ENCODE assay signal across 9 cellular contexts in the genomic region with DNA sequence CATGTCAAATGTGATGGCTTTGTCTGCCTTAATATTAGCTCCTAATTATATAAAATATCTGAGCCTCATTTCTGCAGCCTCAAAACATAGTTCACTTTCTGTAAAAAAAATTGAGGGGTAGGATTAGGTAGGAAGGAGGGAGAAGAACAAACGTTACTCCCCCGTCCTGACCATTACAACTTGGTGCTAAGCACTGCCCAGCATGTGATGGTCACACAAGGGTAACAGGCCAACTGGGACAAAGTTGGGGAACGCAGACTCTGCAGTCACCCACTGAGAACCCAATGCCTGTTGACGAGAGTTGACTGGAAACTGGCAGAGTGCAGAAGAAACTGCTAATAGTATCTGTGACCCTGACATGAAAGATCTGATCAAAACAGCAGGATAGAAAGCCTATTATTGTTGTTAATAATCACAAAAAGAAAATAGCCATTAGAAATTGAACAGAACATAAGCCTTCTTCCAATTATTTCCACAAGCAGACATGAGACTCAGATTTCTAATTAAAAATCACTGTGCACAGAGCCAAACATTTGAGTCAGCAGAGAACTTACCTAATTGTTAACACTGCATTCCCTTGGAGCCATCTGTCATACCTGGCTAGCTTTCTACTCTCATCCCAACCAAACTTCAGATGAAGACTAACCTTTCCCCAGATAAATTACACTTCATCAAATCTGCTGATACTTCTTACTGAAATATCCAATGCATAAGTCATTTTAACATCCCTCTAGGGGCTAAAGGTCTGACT. TPM values are rescaled to one million over a fixed set of nuclear protein-coding genes. Genes with fewer than 3 reads are reported as not detected.
A peak's percentile ranks its signal among the peaks of the same experiment; 100 is the strongest.
DNase-seq lines count a peak whose midpoint lies in the region; ATAC-seq and TF ChIP-seq lines count a peak whose summit lies in the region.
"Had no signal": no experiment of that assay in that cellular context is flagged by ENCODE, and none has a peak within 500 bp of the region (broad histone marks: within the 10 kb centered on the region; RNA-seq: fewer than 3 reads in every experiment).

No MANE protein-coding gene starts in this region.

- no peaks in the 10 kb centered on the region for H3K27me3 Mint-ChIP-seq in endodermal cell (ENCODE audit: insufficient read depth)

- intact Hi-C loops in prostate gland (cut with DNase I) = loop anchor here (2.0 kb wide), 1 partner anchor 21 kb away; no protein-coding TSS in a partner anchor

- no peaks in the 10 kb centered on the region for H3K36me3 Mint-ChIP-seq in endodermal cell (ENCODE audit: low read depth)

- no peak for TF ChIP-seq POLR2A in prostate gland (IDR thresholded peaks at IDR 0.05)

- H3K9ac ChIP-seq in endodermal cell (ENCODE audit: extremely low read depth, low read length, poor library complexity, severe bottlenecking) = no peak overlapping the region

- in situ Hi-C loops in G401 (cut with HindIII; ENCODE audit: low sequenced_read_pairs) = no loop called here

- peaks cover 31% of the 10 kb centered on the region for H3K4me1 Mint-ChIP-seq in endodermal cell

- H3K27ac ChIP-seq in endodermal cell (ENCODE audit: low read depth, low read length) = no peak overlapping the region
- H3K27ac ChIP-seq in prostate gland = peak overlapping the region; percentile 59 to 78

- H3K4me3 ChIP-seq in endodermal cell (ENCODE audit: low read length) (no peak overlapping the region), prostate gland (no peak overlapping the region)

- H3K36me3 ChIP-seq in endodermal cell (ENCODE audit: control insufficient read depth, insufficient read depth, low read length) (no peaks in the 10 kb centered on the region), prostate gland (no peaks in the 10 kb centered on the region)

- ATAC-seq in HG03135 (IDR thresholded peaks at IDR 0.05; ENCODE audit: unreplicated experiment) (peak; percentile 22), HG03469 (IDR thresholded peaks at IDR 0.05; ENCODE audit: unreplicated experiment) (no peak)

- TF ChIP-seq CTCF in endodermal cell (conservative IDR thresholded peaks at IDR 0.05) = no peak
- TF ChIP-seq CTCF in prostate gland (IDR thresholded peaks at IDR 0.05) = no peak

- H3K9me3 ChIP-seq in endodermal cell (ENCODE audit: control insufficient read depth, low read length) (no peaks in the 10 kb centered on the region), prostate gland (no peaks in the 10 kb centered on the region)

- H3K27me3 ChIP-seq in endodermal cell (ENCODE audit: control insufficient read depth, insufficient read depth, low read length, poor library complexity, severe bottlenecking) (no peaks in the 10 kb centered on the region), prostate gland (replicated peaks; ENCODE audit: insufficient read depth) (no peaks in the 10 kb centered on the region)

- DNase-seq in G401 (ENCODE audit: low spot score) = peak; percentile 79
- peak; percentile 64 for DNase-seq in endodermal cell
- DNase-seq in prostate gland (ENCODE audit: low spot score) = no peak
- no peak for DNase-seq in GF-D8 (lab: John Stamatoyannopoulos, UW)
- no peak for DNase-seq in NCI-H2227 treated with DMSO at 0.1 percent for 48 hours (lab: John Stamatoyannopoulos, UW)
- no peak for DNase-seq in NOMO-1 treated with DMSO at 0.1 percent for 48 hours (lab: John Stamatoyannopoulos, UW; ENCODE audit: unreplicated experiment)
- DNase-seq: activated T-cell treated with anti-CD3 and anti-CD28 coated beads, Interleukin-2, amount 50 U/mL, for 72 hours had no signal

- H3K4me1 ChIP-seq in endodermal cell (ENCODE audit: control insufficient read depth, insufficient read depth, low read length) = peaks cover 9% of the 10 kb centered on the region
- peaks cover 11% of the 10 kb centered on the region for H3K4me1 ChIP-seq in prostate gland (replicated peaks)

- 68 to 74% methylated on average over 4 of the region's 4 CpGs for WGBS in endodermal cell (ENCODE audit: insufficient coverage in 1 of 2, insufficient read length in 1 of 2), 2 experiments
- 69% methylated on average over 4 of the region's 4 CpGs for WGBS in prostate gland

- no peak overlapping the region for H3K27ac Mint-ChIP-seq in endodermal cell

- no peak overlapping the region for H3K4me3 Mint-ChIP-seq in endodermal cell

- no peaks in the 10 kb centered on the region for H3K9me3 Mint-ChIP-seq in endodermal cell
- H3K9me3 Mint-ChIP-seq: activated T-cell treated with anti-CD3 and anti-CD28 coated beads, Interleukin-2, amount 50 U/mL, for 72 hours had no signal

RNA-seq across cellular contexts. Expression of a gene that starts 5.5 kb away (rescaled TPM):
- total RNA-seq in G401 (2014; rRNA removed; shearing (Covaris generic)) = 15.1 and 17.7 TPM in 2 replicates
- total RNA-seq in endodermal cell (10 to 100 TPM; 44.9 to 46.2 TPM), prostate gland (100 to 1,000 TPM in 1 of 2 donors, 10 to 100 TPM in 1; 34.0 to 164 TPM)
- polyA plus RNA-seq in endodermal cell (2013, experiment 1 of 2) = 35.7 TPM
- 35.6 TPM for polyA plus RNA-seq in endodermal cell (2013, experiment 2 of 2)

RNA-seq across cellular contexts. Expression of a gene that starts 34.0 kb away (rescaled TPM):
- 105 and 147 TPM in 2 replicates for total RNA-seq in G401 (2014; rRNA removed; shearing (Covaris generic))
- total RNA-seq in endodermal cell = 100 to 1,000 TPM; 117 to 122 TPM
- 64.3 TPM for polyA plus RNA-seq in endodermal cell (2013, experiment 1 of 2)
- 64.0 TPM for polyA plus RNA-seq in endodermal cell (2013, experiment 2 of 2)
- total RNA-seq in prostate gland = 10 to 100 TPM; 24.6 to 31.8 TPM

Comparison
In these comparisons a context has a peak if more than half of its experiments do, and no peak if none do; other contexts are left out.
1. DNase-seq: peak in G401 (single experiment) and endodermal cell (single experiment); none in prostate gland (single experiment), GF-D8 (single experiment), NCI-H2227 treated with DMSO at 0.1 percent for 48 hours (single experiment) and NOMO-1 treated with DMSO at 0.1 percent for 48 hours (single experiment).